In the genomic region with DNA sequence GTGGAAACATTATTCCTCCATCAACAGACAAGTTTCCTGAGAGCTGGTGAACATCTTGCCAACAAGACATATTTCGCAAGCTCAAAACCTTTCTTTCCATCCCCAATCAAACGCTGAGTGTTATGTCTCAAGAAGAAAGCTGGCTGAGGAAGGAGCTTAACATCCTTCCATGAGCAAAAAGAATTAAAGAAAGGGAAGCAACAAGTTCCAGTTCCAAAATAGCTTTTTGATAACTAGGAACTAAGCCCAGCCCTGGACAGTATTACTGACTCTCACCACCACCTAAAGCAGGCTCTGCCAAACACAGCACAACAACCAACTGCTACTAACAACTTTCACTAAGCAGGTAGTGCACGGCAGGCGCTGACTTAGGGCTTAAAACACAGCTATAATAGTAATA, we compare ENCODE assay signal across 9 cellular contexts. TPM values are rescaled to one million over a fixed set of nuclear protein-coding genes. Genes with fewer than 3 reads are reported as not detected.
DNase-seq lines count a peak whose midpoint lies in the region; ATAC-seq and TF ChIP-seq lines count a peak whose summit lies in the region.
"Had no signal": no experiment of that assay in that cellular context is flagged by ENCODE, and none has a peak within 500 bp of the region (broad histone marks: within the 10 kb centered on the region; RNA-seq: fewer than 3 reads in every experiment).

No MANE protein-coding gene starts in this region.

- H3K9me3 ChIP-seq in transverse colon = no peaks in the 10 kb centered on the region
- H3K9me3 ChIP-seq: A549 had no signal

- intact Hi-C loops in activated CD4-positive, alpha-beta T cell treated with anti-CD3 and anti-CD28 coated beads, Interleukin-2, amount 10 ng/mL, durations not matched to agents 24 days and 14 days (cut with micrococcal nuclease) = loop anchor here (5.0 kb wide), 1 partner anchor 42 kb away; no protein-coding TSS in a partner anchor
- intact Hi-C loops in transverse colon (cut with DNase I; ENCODE audit: low total_unique reads) = loop anchor here (10.0 kb wide), 1 partner anchor 50 kb away; a partner anchor contains a TSS

- no peaks in the 10 kb centered on the region for H3K27me3 Mint-ChIP-seq in activated CD4-positive, alpha-beta T cell treated with anti-CD3 and anti-CD28 coated beads, Interleukin-2, amount 10 ng/mL, durations not matched to agents 24 days and 14 days

- TF ChIP-seq POLR2A in transverse colon (IDR thresholded peaks at IDR 0.05) = no peak

- peak in 1 of 5 experiments; percentile 11 for TF ChIP-seq CTCF in transverse colon (IDR thresholded peaks at IDR 0.05)

- peaks cover 71 to 91% (median 82%) of the 10 kb centered on the region in 4 donors for H3K4me1 ChIP-seq in transverse colon

- no peaks in the 10 kb centered on the region for H3K36me3 ChIP-seq in transverse colon

- H3K27ac Mint-ChIP-seq in activated CD4-positive, alpha-beta T cell treated with anti-CD3 and anti-CD28 coated beads, Interleukin-2, amount 10 ng/mL, durations not matched to agents 24 days and 14 days = peak overlapping the region; percentile 79

- H3K27ac ChIP-seq in caudate nucleus (ENCODE audit: low read depth, low read length) (peak overlapping the region; percentile 71), transverse colon (peak overlapping the region; percentile 80 to 93 (median 82))
- H3K27ac ChIP-seq: A549 had no signal

- no peak overlapping the region for H3K4me3 ChIP-seq in transverse colon
- H3K4me3 ChIP-seq: A549 had no signal

- peaks cover 67% of the 10 kb centered on the region for H3K4me1 Mint-ChIP-seq in activated CD4-positive, alpha-beta T cell treated with anti-CD3 and anti-CD28 coated beads, Interleukin-2, amount 10 ng/mL, durations not matched to agents 24 days and 14 days

- 29 to 46% methylated on average over 3 to 4 of the region's 4 CpGs for WGBS in transverse colon (ENCODE audit: low coverage in 1 of 2), 2 donors

- peaks cover 41% of the 10 kb centered on the region for H3K36me3 Mint-ChIP-seq in activated CD4-positive, alpha-beta T cell treated with anti-CD3 and anti-CD28 coated beads, Interleukin-2, amount 10 ng/mL, durations not matched to agents 24 days and 14 days (ENCODE audit: low read depth)

- H3K27me3 ChIP-seq in transverse colon = no peaks in the 10 kb centered on the region

- no peak for ATAC-seq in HG03342 (IDR thresholded peaks at IDR 0.05; ENCODE audit: unreplicated experiment)
- ATAC-seq: A549 had no signal

- DNase-seq in activated CD4-positive, alpha-beta T cell treated with anti-CD3 and anti-CD28 coated beads, Interleukin-2, amount 10 ng/mL, durations not matched to agents 24 days and 14 days = no peak
- no peak for DNase-seq in activated CD4-positive, alpha-beta T cell treated with anti-CD3 and anti-CD28 coated beads, Interleukin-2, amount 50 U/mL, for 1 hour
- DNase-seq in caudate nucleus (lab: John Stamatoyannopoulos, UW) (no peak), midbrain (lab: John Stamatoyannopoulos, UW) (peak; percentile 59), transverse colon (no peak), epidermal melanocyte (ENCODE audit: insufficient read length, low spot score) (no peak), NCI-H748 (lab: John Stamatoyannopoulos, UW; ENCODE audit: unreplicated experiment) (no peak)

- in situ Hi-C loops in transverse colon (cut with MboI; ENCODE audit: low pct_ligation_motif_present in 1 of 4, low pct_unique_long_range_greater_than_20kb in 1 of 4, low sequenced_read_pairs in 3 of 4) = no loop called here

- peak overlapping the region; percentile 32 for H3K4me3 Mint-ChIP-seq in activated CD4-positive, alpha-beta T cell treated with anti-CD3 and anti-CD28 coated beads, Interleukin-2, amount 10 ng/mL, durations not matched to agents 24 days and 14 days

- no peak for TF ChIP-seq EP300 in transverse colon (IDR thresholded peaks at IDR 0.05; ENCODE audit: low read depth)

- H3K9me3 Mint-ChIP-seq in activated CD4-positive, alpha-beta T cell treated with anti-CD3 and anti-CD28 coated beads, Interleukin-2, amount 10 ng/mL, durations not matched to agents 24 days and 14 days = no peaks in the 10 kb centered on the region

RNA-seq across cellular contexts. Expression of a gene that starts 50.2 kb away (rescaled TPM):
- 291 and 297 TPM in 2 replicates for total RNA-seq in activated CD4-positive, alpha-beta T cell treated with anti-CD3 and anti-CD28 coated beads, Interleukin-2, amount 10 ng/mL, durations not matched to agents 24 days and 14 days
- total RNA-seq in transverse colon = 100 to 1,000 TPM; 127 to 404 (median 136) TPM
